14 cellular contexts compared by ENCODE assay signal in the genomic region with DNA sequence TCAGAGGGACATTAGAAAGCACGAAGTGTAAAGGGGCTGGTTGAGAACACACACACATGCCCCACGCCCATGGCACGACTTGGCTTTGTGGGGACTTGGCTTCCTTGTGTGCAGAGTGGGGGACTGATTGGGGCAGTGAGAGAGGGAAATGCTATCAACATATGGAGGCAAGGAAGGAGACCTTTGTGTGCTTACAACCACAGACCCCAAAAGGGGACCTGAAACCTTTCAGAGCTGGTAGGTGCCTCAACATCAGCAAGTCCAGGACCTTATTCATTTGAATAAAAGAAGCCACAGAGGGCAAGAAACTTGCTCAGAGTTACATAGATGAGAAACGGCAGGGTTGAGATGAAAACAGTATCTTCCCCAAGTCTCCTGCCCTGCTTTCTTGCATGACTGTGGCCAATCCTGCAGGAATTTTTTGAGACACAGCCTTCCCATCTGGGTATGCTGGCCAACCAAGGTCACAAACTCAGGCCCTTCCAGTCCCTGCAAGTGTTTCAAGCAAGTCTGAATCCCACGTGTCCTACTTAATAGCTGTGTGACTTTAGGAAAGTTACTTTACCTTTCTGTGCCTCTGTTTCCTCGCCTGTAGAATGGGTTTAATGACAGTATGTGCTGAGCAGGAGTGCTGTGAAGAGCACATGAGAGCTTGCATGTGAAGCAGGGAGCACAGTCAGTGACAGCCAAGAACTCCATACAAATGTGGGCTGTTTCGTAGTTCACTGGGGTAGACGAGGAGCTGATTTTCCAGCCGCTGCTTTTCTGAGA. TPM values are rescaled to one million over a fixed set of nuclear protein-coding genes. Genes with fewer than 3 reads are reported as not detected.
DNase-seq lines count a peak whose midpoint lies in the region; ATAC-seq and TF ChIP-seq lines count a peak whose summit lies in the region.
"Had no signal": no experiment of that assay in that cellular context is flagged by ENCODE, and none has a peak within 500 bp of the region (broad histone marks: within the 10 kb centered on the region; RNA-seq: fewer than 3 reads in every experiment).

No MANE protein-coding gene starts in this region.

- ATAC-seq in GM18873 (IDR thresholded peaks at IDR 0.05; ENCODE audit: low FRiP score, unreplicated experiment) (peak; percentile 97), GM21576 (IDR thresholded peaks at IDR 0.05; ENCODE audit: unreplicated experiment) (peak; percentile 95), HG03135 (IDR thresholded peaks at IDR 0.05; ENCODE audit: unreplicated experiment) (peak; percentile 99), memory B cell (ENCODE audit: low read depth) (peak; percentile 68)
- ATAC-seq: HCT116 had no signal

- H3K9me3 ChIP-seq in WERI-Rb-1 (ENCODE audit: severe bottlenecking) = peaks cover 3% of the 10 kb centered on the region
- H3K9me3 ChIP-seq in testis = no peaks in the 10 kb centered on the region
- H3K9me3 ChIP-seq: adrenal gland had no signal

- POLR2A ChIA-PET in activated CD4-positive, alpha-beta T cell treated with anti-CD3 and anti-CD28 coated beads, Interleukin-2, amount 10 ng/mL, durations not matched to agents 7 days and 5 days (lab: Charles Lee) = no interaction called here

- H3K27ac ChIP-seq in dorsolateral prefrontal cortex (no peak overlapping the region), WERI-Rb-1 (no peak overlapping the region), testis (no peak overlapping the region)
- H3K27ac ChIP-seq: adrenal gland had no signal

- no peak overlapping the region for H3K27ac Mint-ChIP-seq in memory B cell
- H3K27ac Mint-ChIP-seq in activated CD4-positive, alpha-beta T cell treated with anti-CD3 and anti-CD28 coated beads, Interleukin-2, amount 10 ng/mL, durations not matched to agents 7 days and 5 days = no peak overlapping the region
- H3K27ac Mint-ChIP-seq: stimulated activated naive CD8-positive, alpha-beta T cell treated with anti-CD3 and anti-CD28 coated beads, Interleukin-15, Interleukin-2, amounts not matched to agents 100 ng/mL and 50 ng/mL, for 24 hours had no signal

- TF ChIP-seq POLR2A in testis (IDR thresholded peaks at IDR 0.05) = no peak

- H3K9me3 Mint-ChIP-seq in memory B cell = peaks cover 4% of the 10 kb centered on the region
- H3K9me3 Mint-ChIP-seq in activated CD4-positive, alpha-beta T cell treated with anti-CD3 and anti-CD28 coated beads, Interleukin-2, amount 10 ng/mL, durations not matched to agents 7 days and 5 days = no peaks in the 10 kb centered on the region

- H3K4me3 Mint-ChIP-seq in memory B cell = no peak overlapping the region
- no peak overlapping the region for H3K4me3 Mint-ChIP-seq in activated CD4-positive, alpha-beta T cell treated with anti-CD3 and anti-CD28 coated beads, Interleukin-2, amount 10 ng/mL, durations not matched to agents 7 days and 5 days
- H3K4me3 Mint-ChIP-seq: stimulated activated naive CD8-positive, alpha-beta T cell treated with anti-CD3 and anti-CD28 coated beads, Interleukin-15, Interleukin-2, amounts not matched to agents 100 ng/mL and 50 ng/mL, for 24 hours had no signal

- peaks cover 6% of the 10 kb centered on the region for H3K36me3 Mint-ChIP-seq in memory B cell
- no peaks in the 10 kb centered on the region for H3K36me3 Mint-ChIP-seq in activated CD4-positive, alpha-beta T cell treated with anti-CD3 and anti-CD28 coated beads, Interleukin-2, amount 10 ng/mL, durations not matched to agents 7 days and 5 days (ENCODE audit: low read depth)

- intact Hi-C loops in dorsolateral prefrontal cortex (cut with DNase I) = loop anchor here (10.0 kb wide), 4 partner anchors 185 to 805 kb away; partner anchors contain the start of gene CNEP1R1 (in 1 of the 2)
- intact Hi-C loops in testis (cut with DNase I; ENCODE audit: low total_unique reads) = no loop called here

- H3K4me1 Mint-ChIP-seq in memory B cell = no peaks in the 10 kb centered on the region
- no peaks in the 10 kb centered on the region for H3K4me1 Mint-ChIP-seq in activated CD4-positive, alpha-beta T cell treated with anti-CD3 and anti-CD28 coated beads, Interleukin-2, amount 10 ng/mL, durations not matched to agents 7 days and 5 days

- H3K4me3 ChIP-seq in dorsolateral prefrontal cortex (no peak overlapping the region), WERI-Rb-1 (ENCODE audit: low read depth, low read length) (no peak overlapping the region), testis (no peak overlapping the region)
- H3K4me3 ChIP-seq: adrenal gland had no signal

- H3K4me1 ChIP-seq in testis = no peaks in the 10 kb centered on the region
- H3K4me1 ChIP-seq: adrenal gland had no signal

- H3K27me3 ChIP-seq in dorsolateral prefrontal cortex (peaks cover 0 to 16% (median 0%) of the 10 kb centered on the region in 45 donors), WERI-Rb-1 (ENCODE audit: insufficient read depth, low read depth, severe bottlenecking) (no peaks in the 10 kb centered on the region), testis (no peaks in the 10 kb centered on the region)
- H3K27me3 ChIP-seq: adrenal gland had no signal

- peaks cover 17% of the 10 kb centered on the region for H3K27me3 Mint-ChIP-seq in memory B cell
- H3K27me3 Mint-ChIP-seq in activated CD4-positive, alpha-beta T cell treated with anti-CD3 and anti-CD28 coated beads, Interleukin-2, amount 10 ng/mL, durations not matched to agents 7 days and 5 days = peaks cover 3% of the 10 kb centered on the region

- CTCF ChIA-PET in activated CD4-positive, alpha-beta T cell treated with anti-CD3 and anti-CD28 coated beads, Interleukin-2, amount 10 ng/mL, durations not matched to agents 7 days and 5 days (lab: Charles Lee) = interaction anchor here (1.6 kb wide), 1 partner anchor 8 kb away, joined by 4 read pairs; no protein-coding TSS in a partner anchor

- H3K36me3 ChIP-seq in WERI-Rb-1 (no peaks in the 10 kb centered on the region), testis (ENCODE audit: low read depth, missing control alignments) (no peaks in the 10 kb centered on the region)
- H3K36me3 ChIP-seq: adrenal gland had no signal

- no peak for DNase-seq in memory B cell (ENCODE audit: low spot score in 2 of 2)
- no peak for DNase-seq in dorsolateral prefrontal cortex
- DNase-seq in WERI-Rb-1 = no peak
- no peak for DNase-seq in activated CD4-positive, alpha-beta T cell treated with anti-CD3 and anti-CD28 coated beads, Interleukin-2, amount 10 ng/mL, durations not matched to agents 7 days and 5 days
- no peak for DNase-seq in testis
- DNase-seq: activated CD8-positive, alpha-beta memory T cell treated with anti-CD3 and anti-CD28 coated beads for 24 hours; stimulated activated CD4-positive, alpha-beta T cell treated with anti-CD3 and anti-CD28 coated beads, Interleukin-12 subunit alpha, Interleukin-12 subunit beta, amount 100 ng/mL, for 4 hours had no signal

- 83% methylated on average over 9 of the region's 9 CpGs for WGBS in testis, 2 donors

- TF ChIP-seq CTCF in dorsolateral prefrontal cortex (IDR thresholded peaks at IDR 0.05 in 54 of 56, conservative IDR thresholded peaks at IDR 0.05 in 2 of 56; ENCODE audit: low read depth in 1 of 56, partially characterized antibody in 56 of 56) (no peak), WERI-Rb-1 (IDR thresholded peaks at IDR 0.05; ENCODE audit: low read depth, low read length) (no peak), testis (IDR thresholded peaks at IDR 0.05) (no peak)

RNA-seq across cellular contexts. Expression of gene C16orf78, which starts 26.2 kb away (rescaled TPM):
- total RNA-seq in dorsolateral prefrontal cortex (not detected), testis (10 to 100 TPM in 1 of 2 donors, 1 to 10 TPM in 1; 5.3 to 27.2 TPM)
- total RNA-seq in activated CD4-positive, alpha-beta T cell treated with anti-CD3 and anti-CD28 coated beads, Interleukin-2, amount 10 ng/mL, durations not matched to agents 7 days and 5 days = not detected
- 33.2 TPM for polyA plus RNA-seq in testis (ENCODE audit: insufficient read depth, low read depth, low replicate concordance)
- total RNA-seq: adrenal gland, SK-MEL-5 had no signal
- polyA plus RNA-seq: adrenal gland had no signal

Comparison
In these comparisons a context has a peak if more than half of its experiments do, and no peak if none do; other contexts are left out.
1. RNA of gene C16orf78, which starts 26.2 kb away (total RNA-seq): 5.3 to 27.2 TPM in testis; not detected in dorsolateral prefrontal cortex and not detected in activated CD4-positive, alpha-beta T cell treated with anti-CD3 and anti-CD28 coated beads, Interleukin-2, amount 10 ng/mL, durations not matched to agents 7 days and 5 days; every median in the first group is over 4 times any median in the second.
2. Peak in every context shown above with its lines, with median percentiles within 50 percentile points of each other: ATAC-seq.